9 cellular contexts compared by ENCODE assay signal in genomic region chr3:128486157-128486691, GRCh38. TPM values are rescaled to one million over a fixed set of nuclear protein-coding genes. Genes with fewer than 3 reads are reported as not detected.
A peak's percentile ranks its signal among the peaks of the same experiment; 100 is the strongest.
DNase-seq lines count a peak whose midpoint lies in the region; ATAC-seq and TF ChIP-seq lines count a peak whose summit lies in the region.
"Had no signal": no experiment of that assay in that cellular context is flagged by ENCODE, and none has a peak within 500 bp of the region (broad histone marks: within the 10 kb centered on the region; RNA-seq: fewer than 3 reads in every experiment).

No MANE protein-coding gene starts in this region.

- H3F3A ChIP-seq in Loucy (ENCODE audit: low read depth): peaks cover 15% of the 10 kb centered on the region

- no peak overlapping the region for H3K27ac Mint-ChIP-seq in nephron progenitor cell

- H3K9me2 ChIP-seq in Loucy (replicated peaks; ENCODE audit: low read depth, low read length): no peaks in the 10 kb centered on the region

- H3K4me2 ChIP-seq in Loucy (ENCODE audit: low read depth, low read length, poor library complexity, severe bottlenecking): peak overlapping the region; percentile 94

- peaks cover 57% of the 10 kb centered on the region for H3K79me2 ChIP-seq in Loucy (ENCODE audit: insufficient read depth, low read length)

- H3K27me3 Mint-ChIP-seq in nephron progenitor cell (ENCODE audit: low read depth, poor library complexity): peaks cover 100% of the 10 kb centered on the region

- POLR2A ChIA-PET in BJ (lab: Charles Lee): no interaction called here

- H4K20me1 ChIP-seq in Loucy (ENCODE audit: insufficient read depth, low read length, poor library complexity, severe bottlenecking): no peaks in the 10 kb centered on the region

- H3K9me3 Mint-ChIP-seq in nephron progenitor cell: no peaks in the 10 kb centered on the region

- ATAC-seq in GM18909 (IDR thresholded peaks at IDR 0.05; ENCODE audit: poor library complexity, unreplicated experiment): no peak

- H3K4me3 Mint-ChIP-seq in nephron progenitor cell: peak overlapping the region; percentile 63

- peaks cover 25% of the 10 kb centered on the region for H3K36me3 ChIP-seq in BJ (ENCODE audit: control insufficient read depth, insufficient read depth, low read length)
- no peaks in the 10 kb centered on the region for H3K36me3 ChIP-seq in Loucy (ENCODE audit: insufficient read depth, low read length)
- no peaks in the 10 kb centered on the region for H3K36me3 ChIP-seq in ectodermal cell (ENCODE audit: control insufficient read depth, insufficient read depth, low read length)

- no peak overlapping the region for H2AFZ ChIP-seq in Loucy (ENCODE audit: low read length)

- peaks cover 66% of the 10 kb centered on the region for H3K4me1 Mint-ChIP-seq in nephron progenitor cell

- H3K36me3 Mint-ChIP-seq in nephron progenitor cell (ENCODE audit: low read depth): no peaks in the 10 kb centered on the region

- peaks cover 49% of the 10 kb centered on the region for H3K4me1 ChIP-seq in Loucy (ENCODE audit: insufficient read depth, low read length, poor library complexity, severe bottlenecking)
- H3K4me1 ChIP-seq in ectodermal cell (ENCODE audit: control insufficient read depth, insufficient read depth, low read length): peaks cover 70% of the 10 kb centered on the region

- no peaks in the 10 kb centered on the region for H3K27me3 ChIP-seq in BJ (ENCODE audit: control insufficient read depth, insufficient read depth, low read length)
- no peaks in the 10 kb centered on the region for H3K27me3 ChIP-seq in Loucy (ENCODE audit: insufficient read depth, low read length, poor library complexity, severe bottlenecking)
- H3K27me3 ChIP-seq in ectodermal cell (ENCODE audit: control insufficient read depth, insufficient read depth, low read length, poor library complexity, severe bottlenecking): peaks cover 100% of the 10 kb centered on the region

- no peaks in the 10 kb centered on the region for H3K9me3 ChIP-seq in Loucy (ENCODE audit: insufficient read depth, low read depth, low read length)
- no peaks in the 10 kb centered on the region for H3K9me3 ChIP-seq in ectodermal cell (ENCODE audit: control insufficient read depth, low read length)

- peak overlapping the region; percentile 91 for H3K4me3 ChIP-seq in BJ (ENCODE audit: low read depth, low read length)
- H3K4me3 ChIP-seq in Loucy (ENCODE audit: low read length, poor library complexity, severe bottlenecking): peak overlapping the region; percentile 85
- peak overlapping the region; percentile 26 for H3K4me3 ChIP-seq in ectodermal cell (ENCODE audit: insufficient read depth, low read depth, low read length)

- DNase-seq in BJ (ENCODE audit: low read depth): no peak
- no peak for DNase-seq in nephron progenitor cell
- no peak for DNase-seq in DMS79 treated with DMSO at 0.1 percent for 48 hours (lab: John Stamatoyannopoulos, UW)
- no peak for DNase-seq in GM20000 (ENCODE audit: low spot score)
- no peak for DNase-seq in CD1c-positive myeloid dendritic cell (ENCODE audit: extremely low spot score)
- DNase-seq: NCI-H187 treated with DMSO at 0.1 percent for 48 hours had no signal

- H3K9ac ChIP-seq in Loucy (ENCODE audit: low read depth, low read length, poor library complexity, severe bottlenecking): peak overlapping the region; percentile 98

- no peak for TF ChIP-seq CTCF in BJ (IDR thresholded peaks at IDR 0.05; ENCODE audit: insufficient read depth, low read depth, low read length)
- no peak for TF ChIP-seq CTCF in Loucy (conservative IDR thresholded peaks at IDR 0.05; ENCODE audit: low read length)
- no peak for TF ChIP-seq CTCF in nephron progenitor cell (IDR thresholded peaks at IDR 0.05)
- TF ChIP-seq CTCF in GM20000 (IDR thresholded peaks at IDR 0.05; ENCODE audit: extremely low read depth, missing control alignments): no peak

- H3K27ac ChIP-seq in ectodermal cell (ENCODE audit: insufficient read depth, low read depth, low read length, poor library complexity, severe bottlenecking): no peak overlapping the region

- CTCF ChIA-PET in BJ (lab: Yijun Ruan, JAX): interaction anchor here (0.5 to 2.1 kb wide), 5 partner anchors 11 to 315 kb away, joined by 3 to 9 read pairs (median 4); no protein-coding TSS in a partner anchor

- WGBS in ectodermal cell, 2 experiments: 2 to 3% methylated on average over 17 of the region's 17 CpGs

RNA-seq across cellular contexts. Expression of gene GATA2, which starts 6.8 kb away (rescaled TPM):
- 8.3 and 13.4 TPM in 2 replicates for polyA plus RNA-seq in BJ (2011; rRNA removed)
- 9.4 and 10.9 TPM in 2 replicates for polyA minus RNA-seq in BJ (2011; rRNA and poly(A)+ RNA removed)
- 0.80 TPM for polyA plus RNA-seq in ectodermal cell (2013, experiment 1 of 4)
- 0.78 TPM for polyA plus RNA-seq in ectodermal cell (2013, experiment 2 of 4)
- 0.53 TPM for polyA plus RNA-seq in ectodermal cell (2013, experiment 3 of 4)
- 0.81 TPM for polyA plus RNA-seq in ectodermal cell (2013, experiment 4 of 4)

RNA-seq across cellular contexts. Expression of gene DNAJB8, which starts 19.5 kb away (rescaled TPM):
- not detected in 2 replicates for polyA plus RNA-seq in BJ (2011; rRNA removed)
- not detected in 2 replicates for polyA minus RNA-seq in BJ (2011; rRNA and poly(A)+ RNA removed)
- polyA plus RNA-seq in ectodermal cell (2013, experiment 1 of 4): not detected
- not detected for polyA plus RNA-seq in ectodermal cell (2013, experiment 2 of 4)
- not detected for polyA plus RNA-seq in ectodermal cell (2013, experiment 3 of 4)
- polyA plus RNA-seq in ectodermal cell (2013, experiment 4 of 4): not detected

Comparison
In these comparisons a context has a peak if more than half of its experiments do, and no peak if none do; other contexts are left out.
1. H3K4me3 ChIP-seq: peak in every context shown above with its lines; median percentile 91 in BJ; 85 in Loucy; 26 in ectodermal cell.